Comparison of ENCODE assay signal across 35 cellular contexts in genomic region chr6:156350337-156350736, GRCh38.
"Had no signal": no experiment of that assay in that cellular context is flagged by ENCODE, and none has a peak within 500 bp of the region (broad histone marks: within the 10 kb centered on the region; RNA-seq: fewer than 3 reads in every experiment).

No MANE protein-coding gene starts in this region.

- H3K9me3 ChIP-seq: MG63 had no signal

- H3K27me3 ChIP-seq: MG63 had no signal

- H3K4me3 ChIP-seq: MG63 had no signal

- DNase-seq: Karpas-422, Kasumi-1, KBM-7, KG1, MG63, MM.1S, MV-4-11, NCI-H1048, NCI-H1092, NCI-H1092 treated with DMSO at 0.1 percent for 48 hours, NCI-H1105, NCI-H1105 treated with DMSO at 0.1 percent for 48 hours, NCI-H1417, NCI-H1417 treated with DMSO at 0.1 percent for 48 hours, NCI-H1436, NCI-H1436 treated with DMSO at 0.1 percent for 48 hours, NCI-H146, NCI-H1694, NCI-H1694 treated with DMSO at 0.1 percent for 48 hours, NCI-H187, NCI-H187 treated with DMSO at 0.1 percent for 48 hours, NCI-H1930, NCI-H2029, NCI-H2081, NCI-H2081 treated with DMSO at 0.1 percent for 48 hours, NCI-H2107, NCI-H2171, NCI-H2171 treated with DMSO at 0.1 percent for 48 hours, NCI-H2227 treated with DMSO at 0.1 percent for 48 hours, NCI-H226, NCI-H345, NCI-H446, NCI-H446 treated with DMSO at 0.1 percent for 48 hours, NCI-H510A had no signal

- H3K36me3 ChIP-seq: MG63 had no signal

- H3K9ac ChIP-seq: KMS-11 had no signal

- H3K27ac ChIP-seq: KMS-11 had no signal

- H3K4me2 ChIP-seq: KMS-11 had no signal
